ENCODE assay signal across 1 cellular context in the genomic region with DNA sequence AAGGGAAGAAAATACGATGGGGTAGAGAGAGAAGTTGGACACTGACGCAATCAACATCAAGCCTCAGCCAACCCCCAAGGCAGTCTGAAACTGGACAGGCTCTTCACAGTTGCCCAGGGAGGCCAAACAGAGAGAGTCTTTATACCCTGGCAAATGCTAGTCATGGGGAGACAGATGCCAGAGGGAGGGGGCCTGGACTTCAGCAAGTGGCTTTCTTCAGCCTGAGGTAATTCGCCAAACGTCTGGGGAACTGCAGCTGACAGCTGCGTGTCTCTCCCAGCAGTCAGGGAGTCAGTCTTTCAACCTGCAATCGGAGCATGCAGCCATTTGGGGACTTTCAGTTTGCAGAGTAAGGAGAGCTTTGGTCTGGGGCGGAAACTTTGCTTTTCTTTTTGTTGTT.
TF ChIP-seq lines count a peak whose summit lies in the region.

No MANE protein-coding gene starts in this region.

TF ChIP-seq in GM23338, 12 proteins besides CTCF, POLR2A, EP300 and RAD21 (continued from another document):
- TF ChIP-seq, protein P1, sequence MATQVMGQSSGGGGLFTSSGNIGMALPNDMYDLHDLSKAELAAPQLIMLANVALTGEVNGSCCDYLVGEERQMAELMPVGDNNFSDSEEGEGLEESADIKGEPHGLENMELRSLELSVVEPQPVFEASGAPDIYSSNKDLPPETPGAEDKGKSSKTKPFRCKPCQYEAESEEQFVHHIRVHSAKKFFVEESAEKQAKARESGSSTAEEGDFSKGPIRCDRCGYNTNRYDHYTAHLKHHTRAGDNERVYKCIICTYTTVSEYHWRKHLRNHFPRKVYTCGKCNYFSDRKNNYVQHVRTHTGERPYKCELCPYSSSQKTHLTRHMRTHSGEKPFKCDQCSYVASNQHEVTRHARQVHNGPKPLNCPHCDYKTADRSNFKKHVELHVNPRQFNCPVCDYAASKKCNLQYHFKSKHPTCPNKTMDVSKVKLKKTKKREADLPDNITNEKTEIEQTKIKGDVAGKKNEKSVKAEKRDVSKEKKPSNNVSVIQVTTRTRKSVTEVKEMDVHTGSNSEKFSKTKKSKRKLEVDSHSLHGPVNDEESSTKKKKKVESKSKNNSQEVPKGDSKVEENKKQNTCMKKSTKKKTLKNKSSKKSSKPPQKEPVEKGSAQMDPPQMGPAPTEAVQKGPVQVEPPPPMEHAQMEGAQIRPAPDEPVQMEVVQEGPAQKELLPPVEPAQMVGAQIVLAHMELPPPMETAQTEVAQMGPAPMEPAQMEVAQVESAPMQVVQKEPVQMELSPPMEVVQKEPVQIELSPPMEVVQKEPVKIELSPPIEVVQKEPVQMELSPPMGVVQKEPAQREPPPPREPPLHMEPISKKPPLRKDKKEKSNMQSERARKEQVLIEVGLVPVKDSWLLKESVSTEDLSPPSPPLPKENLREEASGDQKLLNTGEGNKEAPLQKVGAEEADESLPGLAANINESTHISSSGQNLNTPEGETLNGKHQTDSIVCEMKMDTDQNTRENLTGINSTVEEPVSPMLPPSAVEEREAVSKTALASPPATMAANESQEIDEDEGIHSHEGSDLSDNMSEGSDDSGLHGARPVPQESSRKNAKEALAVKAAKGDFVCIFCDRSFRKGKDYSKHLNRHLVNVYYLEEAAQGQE (IDR thresholded peaks at IDR 0.05; ENCODE audit: unreplicated experiment) = no peak
- TF ChIP-seq ZNF331 (CRISPR knock-in tag; IDR thresholded peaks at IDR 0.05; ENCODE audit: low read depth) = no peak
- no peak for TF ChIP-seq STAT1 (IDR thresholded peaks at IDR 0.05; ENCODE audit: unreplicated experiment)
